Comparison of ENCODE assay signal across 20 cellular contexts in the genomic region with DNA sequence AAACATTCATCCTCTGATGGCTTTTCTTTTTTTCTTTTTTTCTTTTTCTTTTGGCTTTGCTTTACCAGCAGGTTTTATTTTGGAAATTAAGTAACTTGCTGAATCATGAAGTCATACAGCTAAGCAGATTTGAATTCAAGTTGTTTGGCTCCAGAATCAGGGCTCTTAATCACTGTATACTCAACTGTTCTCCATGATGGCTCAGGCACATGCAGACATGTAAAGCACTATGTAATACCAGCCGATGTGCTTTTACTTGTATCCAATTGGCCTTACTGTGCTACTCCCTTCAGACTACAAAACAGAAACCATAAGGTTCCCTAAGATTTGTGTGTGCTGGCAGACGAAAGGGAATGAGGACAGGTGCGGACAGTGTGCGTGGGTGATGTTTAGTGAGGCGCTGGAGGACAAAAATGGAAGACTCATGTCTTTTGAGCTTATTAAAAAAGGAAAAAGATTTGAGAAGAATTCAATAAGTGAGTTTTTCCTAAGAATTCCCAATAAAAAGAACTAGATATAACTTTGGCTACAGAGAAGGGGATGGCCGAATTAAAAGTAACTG. TPM values are rescaled to one million over a fixed set of nuclear protein-coding genes. Genes with fewer than 3 reads are reported as not detected.
DNase-seq lines count a peak whose midpoint lies in the region; ATAC-seq and TF ChIP-seq lines count a peak whose summit lies in the region.
"Had no signal": no experiment of that assay in that cellular context is flagged by ENCODE, and none has a peak within 500 bp of the region (broad histone marks: within the 10 kb centered on the region; RNA-seq: fewer than 3 reads in every experiment).

No MANE protein-coding gene starts in this region.

- ATAC-seq in psoas muscle = peak in 3 of 4 donors; percentile 27 to 30 (median 30)
- no peak for ATAC-seq in stimulated activated naive CD8-positive, alpha-beta T cell treated with anti-CD3 and anti-CD28 coated beads, Interleukin-15, Interleukin-2, amounts not matched to agents 100 U/mL and 50 U/mL, for 24 hours
- ATAC-seq: K562 had no signal

- peaks cover 2 to 9% of the 10 kb centered on the region in 2 donors for H3K36me3 ChIP-seq in psoas muscle (ENCODE audit: insufficient read depth in 1 of 2, low read depth in 1 of 2)

- WGBS in psoas muscle, 3 donors = 53 to 62% (median 61%) methylated on average over 6 of the region's 6 CpGs

- DNase-seq in AG10803 (ENCODE audit: low read depth) (peak; percentile 43), LHCN-M2 (ENCODE audit: low read depth) (peak; percentile 14), fibroblast of the aortic adventitia (ENCODE audit: low read depth) (peak; percentile 19), psoas muscle (no peak), hepatic stellate cell (ENCODE audit: low spot score) (no peak), DMS 273 (lab: John Stamatoyannopoulos, UW; ENCODE audit: unreplicated experiment) (no peak), COLO668 (lab: John Stamatoyannopoulos, UW; ENCODE audit: unreplicated experiment) (no peak)
- DNase-seq in stimulated activated naive CD8-positive, alpha-beta T cell treated with anti-CD3 and anti-CD28 coated beads, Interleukin-15, Interleukin-2, amounts not matched to agents 100 U/mL and 50 U/mL, for 24 hours = no peak
- DNase-seq: Calu3; CD4-positive, CD25-positive, alpha-beta regulatory T cell; DMS79 treated with DMSO at 0.1 percent for 48 hours; GOT3; HFFc6; NCI-H1436 treated with DMSO at 0.1 percent for 48 hours; NCI-H2081; NCI-H2227 treated with DMSO at 0.1 percent for 48 hours; NCI-H526; PC-9 had no signal

- no peaks in the 10 kb centered on the region for H3K27me3 ChIP-seq in psoas muscle (ENCODE audit: insufficient read depth in 3 of 3, low read length in 2 of 3)

- TF ChIP-seq CTCF in AG10803 (conservative IDR thresholded peaks at IDR 0.05; ENCODE audit: low read length) = no peak
- no peak for TF ChIP-seq CTCF in fibroblast of the aortic adventitia (IDR thresholded peaks at IDR 0.05; ENCODE audit: insufficient read depth, low read length)
- TF ChIP-seq CTCF in psoas muscle (IDR thresholded peaks at IDR 0.05) = no peak

- intact Hi-C loops in psoas muscle (cut with DNase I) = no loop called here

- no peak overlapping the region for H3K27ac ChIP-seq in psoas muscle
- H3K27ac ChIP-seq: HL-60, PC-9 had no signal

- H3K4me3 ChIP-seq in AG10803 (ENCODE audit: low read length) (no peak overlapping the region), fibroblast of the aortic adventitia (ENCODE audit: low read depth, low read length) (no peak overlapping the region), psoas muscle (no peak overlapping the region)
- H3K4me3 ChIP-seq: K562, PC-9 had no signal

- no peaks in the 10 kb centered on the region for H3K4me1 ChIP-seq in psoas muscle

- H3K9me3 ChIP-seq in psoas muscle = no peaks in the 10 kb centered on the region

RNA-seq across cellular contexts. Expression of a gene that starts 44.7 kb away (rescaled TPM):
- total RNA-seq in LHCN-M2 (2014; rRNA removed) (not detected in 2 replicates), fibroblast of the aortic adventitia (ENCODE audit: low replicate concordance) (not detected in 2 replicates), psoas muscle (not detected)
- polyA plus RNA-seq in LHCN-M2 (2012) = not detected
- under 1 TPM in 1 of 3 donors, not detected in 2; 0.01 TPM for polyA plus RNA-seq in psoas muscle
- total RNA-seq: CD4-positive, CD25-positive, alpha-beta regulatory T cell; HFFc6; PC-9 had no signal
- polyA plus RNA-seq: CD4-positive, CD25-positive, alpha-beta regulatory T cell had no signal

Comparison
In these comparisons a context has a peak if more than half of its experiments do, and no peak if none do; other contexts are left out.
1. DNase-seq: peak in AG10803 (single experiment), LHCN-M2 (single experiment) and fibroblast of the aortic adventitia (single experiment); none in psoas muscle (0 of 2), hepatic stellate cell (single experiment), stimulated activated naive CD8-positive, alpha-beta T cell treated with anti-CD3 and anti-CD28 coated beads, Interleukin-15, Interleukin-2, amounts not matched to agents 100 U/mL and 50 U/mL, for 24 hours (single experiment), DMS 273 (single experiment) and COLO668 (single experiment).